Comparison of ENCODE assay signal across 12 cellular contexts in genomic region chr7:90345016-90345415, GRCh38. TPM values are rescaled to one million over a fixed set of nuclear protein-coding genes. Genes with fewer than 3 reads are reported as not detected.
DNase-seq lines count a peak whose midpoint lies in the region; ATAC-seq and TF ChIP-seq lines count a peak whose summit lies in the region.
"Had no signal": no experiment of that assay in that cellular context is flagged by ENCODE, and none has a peak within 500 bp of the region (broad histone marks: within the 10 kb centered on the region; RNA-seq: fewer than 3 reads in every experiment).

No MANE protein-coding gene starts in this region.

- H2AFZ ChIP-seq in SK-N-SH (ENCODE audit: low read depth) = peak overlapping the region; percentile 100

- peaks cover 35% of the 10 kb centered on the region for H3K79me2 ChIP-seq in SK-N-SH (ENCODE audit: insufficient read depth)

- DNase-seq in SK-N-SH (no peak), WTC11 (ENCODE audit: low spot score) (no peak), foreskin keratinocyte (no peak), NCI-H526 treated with DMSO at 0.1 percent for 48 hours (lab: John Stamatoyannopoulos, UW) (no peak)
- no peak for DNase-seq in activated effector memory CD4-positive, alpha-beta T cell treated with anti-CD3 and anti-CD28 coated beads, Interleukin-2, amount 50 U/mL, for 16 hours
- DNase-seq: 8988T, NCI-H446 treated with DMSO at 0.1 percent for 48 hours had no signal

- H3K9ac ChIP-seq in SK-N-SH (peak overlapping the region; percentile 91; the same call in 1 of the 2 replicates), skeletal muscle satellite cell (ENCODE audit: low read depth, low read length) (no peak overlapping the region)

- H3K4me1 Mint-ChIP-seq in WTC11 = peaks cover 9% of the 10 kb centered on the region

- peak overlapping the region; percentile 91 for H3K4me3 Mint-ChIP-seq in WTC11

- peaks cover 7 to 15% of the 10 kb centered on the region in 2 experiments; a peak in 3 of 4 replicates for H3K4me1 ChIP-seq in SK-N-SH (ENCODE audit: control insufficient read depth in 1 of 2, insufficient read depth in 2 of 2, low read depth in 1 of 2, low read length in 1 of 2)
- peaks cover 7% of the 10 kb centered on the region for H3K4me1 ChIP-seq in foreskin keratinocyte
- peaks cover 12% of the 10 kb centered on the region for H3K4me1 ChIP-seq in skeletal muscle satellite cell (ENCODE audit: control insufficient read depth, insufficient read depth, low read length)

- H3K9me3 ChIP-seq in SK-N-SH = no peaks in the 10 kb centered on the region
- no peaks in the 10 kb centered on the region for H3K9me3 ChIP-seq in skeletal muscle satellite cell (replicated peaks; ENCODE audit: low read length)

- H3K4me3 ChIP-seq in SK-N-SH (ENCODE audit: low read depth in 2 of 2, low read length in 1 of 2) = no peak overlapping the region
- peak overlapping the region; percentile 82 for H3K4me3 ChIP-seq in skeletal muscle satellite cell (ENCODE audit: low read length)

- ATAC-seq in SK-N-SH treated with all-trans-retinoic acid at 6 μM for 48 hours (no peak), WTC11 (no peak), foreskin keratinocyte (no peak), GM21515 (IDR thresholded peaks at IDR 0.05; ENCODE audit: unreplicated experiment) (no peak)

- TF ChIP-seq CTCF in SK-N-SH (IDR thresholded peaks at IDR 0.05) = no peak
- TF ChIP-seq CTCF in WTC11 (IDR thresholded peaks at IDR 0.05) = no peak
- no peak for TF ChIP-seq CTCF in foreskin keratinocyte (conservative IDR thresholded peaks at IDR 0.05)

- CTCF ChIA-PET in SK-N-SH (lab: Yijun Ruan, JAX) (interaction anchor here (0.6 to 2.1 kb wide), 9 partner anchors 9 to 406 kb away, joined by 3 to 11 read pairs (median 5); partner anchors contain the start of genes CLDN12, FAM237B and STEAP2), WTC11 (lab: Charles Lee) (interaction anchor here (1.1 to 1.7 kb wide), 3 partner anchors 83 to 133 kb away, joined by 3 to 15 read pairs (median 5); partner anchors contain the start of gene STEAP2)

- H3K27me3 ChIP-seq in SK-N-SH (ENCODE audit: insufficient read depth) (no peaks in the 10 kb centered on the region), foreskin keratinocyte (no peaks in the 10 kb centered on the region), skeletal muscle satellite cell (ENCODE audit: control insufficient read depth, insufficient read depth, low read length) (no peaks in the 10 kb centered on the region)

- H3K36me3 ChIP-seq in SK-N-SH (replicated peaks in 1 of 2; ENCODE audit: control insufficient read depth in 1 of 2, insufficient read depth in 2 of 2, low read length in 1 of 2) (peaks cover 0 to 4% of the 10 kb centered on the region in 2 experiments), skeletal muscle satellite cell (ENCODE audit: insufficient read depth, low read length) (no peaks in the 10 kb centered on the region)

- H3K36me3 Mint-ChIP-seq in WTC11 = no peaks in the 10 kb centered on the region

- H3K4me2 ChIP-seq in SK-N-SH = peak overlapping the region; percentile 84; the same call in 1 of the 2 replicates
- H3K4me2 ChIP-seq in skeletal muscle satellite cell (ENCODE audit: low read length) = peak overlapping the region; percentile 88

- POLR2A ChIA-PET in SK-N-SH (lab: Yijun Ruan, JAX) (interaction anchor here (0.7 to 0.9 kb wide), 3 partner anchors 33 to 1901 kb away, joined by 3 to 4 read pairs (median 4); partner anchors contain the start of genes ANKIB1 and KRIT1), WTC11 (lab: Charles Lee) (interaction anchor here (1.3 kb wide), 1 partner anchor 133 kb away, joined by 5 read pairs; the partner anchor contains the start of gene STEAP2)

- TF ChIP-seq RAD21 in SK-N-SH (IDR thresholded peaks at IDR 0.05; ENCODE audit: low read length) = no peak

- peaks cover 6% of the 10 kb centered on the region for H3F3A ChIP-seq in SK-N-SH (replicated peaks; ENCODE audit: insufficient read depth)

- H4K20me1 ChIP-seq in SK-N-SH (ENCODE audit: insufficient read depth) = no peaks in the 10 kb centered on the region

- H3K9me3 Mint-ChIP-seq in WTC11 = no peaks in the 10 kb centered on the region

- no peak for TF ChIP-seq EP300 in SK-N-SH (IDR thresholded peaks at IDR 0.05; ENCODE audit: borderline replicate concordance in 1 of 2, low read depth in 1 of 2, low read length in 1 of 2)

- no peaks in the 10 kb centered on the region for H3K27me3 Mint-ChIP-seq in WTC11 (ENCODE audit: low read depth)

- H3K27ac ChIP-seq in SK-N-SH (ENCODE audit: low read depth in 2 of 2, low read length in 1 of 2) (peak overlapping the region in 1 of 2 experiments; percentile 1; a peak in 2 of 4 replicates), foreskin keratinocyte (peak overlapping the region; percentile 8)

- no peaks in the 10 kb centered on the region for H3K9me2 ChIP-seq in SK-N-SH

- 0 out of 2 replicates have a peak overlapping the region, but pooled peaks have one; percentile 73 for H3K27ac Mint-ChIP-seq in WTC11

TF ChIP-seq in SK-N-SH, 30 proteins besides CTCF, POLR2A, EP300 and RAD21:
- TF ChIP-seq SIN3A (IDR thresholded peaks at IDR 0.05; ENCODE audit: borderline replicate concordance, low read depth, low read length) (no peak), RCOR1 (IDR thresholded peaks at IDR 0.05; ENCODE audit: low read length) (peak; percentile 36; the same call in 1 of the 2 replicates), GATA2 (CRISPR knock-in tag; IDR thresholded peaks at IDR 0.05) (peak; percentile 59)
TF ChIP-seq in SK-N-SH: peak in this region for 2.

TF ChIP-seq in SK-N-SH treated with all-trans-retinoic acid at 6 μM for 48 hours, 23 proteins besides CTCF, POLR2A, EP300 and RAD21 (continues in another document):
- no peak for TF ChIP-seq RARB (CRISPR knock-in tag; IDR thresholded peaks at IDR 0.05)
- no peak for TF ChIP-seq CSDC2 (CRISPR knock-in tag; IDR thresholded peaks at IDR 0.05)
- TF ChIP-seq TCF4 (CRISPR knock-in tag; IDR thresholded peaks at IDR 0.05; ENCODE audit: borderline replicate concordance) = no peak
- TF ChIP-seq CREB5 (CRISPR knock-in tag; IDR thresholded peaks at IDR 0.05; ENCODE audit: low read depth) = no peak
- TF ChIP-seq ZNF565 (CRISPR knock-in tag; conservative IDR thresholded peaks at IDR 0.05; ENCODE audit: low read depth) = no peak

TF ChIP-seq in WTC11, 78 proteins besides CTCF, POLR2A, EP300 and RAD21 (continues in another document):
- TF ChIP-seq IRF1 (CRISPR knock-in tag; IDR thresholded peaks at IDR 0.05) (no peak), ZNF138 (CRISPR knock-in tag; conservative IDR thresholded peaks at IDR 0.05) (no peak), EMX1 (CRISPR knock-in tag; IDR thresholded peaks at IDR 0.05) (no peak), ZBTB43 (CRISPR knock-in tag; IDR thresholded peaks at IDR 0.05) (no peak), NR3C1 (CRISPR knock-in tag; conservative IDR thresholded peaks at IDR 0.05; ENCODE audit: low read depth) (no peak), NFATC4 (CRISPR knock-in tag; IDR thresholded peaks at IDR 0.05) (no peak)
- TF ChIP-seq, protein P1, sequence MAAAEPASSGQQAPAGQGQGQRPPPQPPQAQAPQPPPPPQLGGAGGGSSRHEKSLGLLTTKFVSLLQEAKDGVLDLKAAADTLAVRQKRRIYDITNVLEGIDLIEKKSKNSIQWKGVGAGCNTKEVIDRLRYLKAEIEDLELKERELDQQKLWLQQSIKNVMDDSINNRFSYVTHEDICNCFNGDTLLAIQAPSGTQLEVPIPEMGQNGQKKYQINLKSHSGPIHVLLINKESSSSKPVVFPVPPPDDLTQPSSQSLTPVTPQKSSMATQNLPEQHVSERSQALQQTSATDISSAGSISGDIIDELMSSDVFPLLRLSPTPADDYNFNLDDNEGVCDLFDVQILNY (CRISPR knock-in tag; IDR thresholded peaks at IDR 0.05) = no peak

RNA-seq across cellular contexts. Expression of gene GTPBP10, which starts 1.5 kb away (rescaled TPM):
- 8.5 and 10.9 TPM in 2 replicates for polyA plus RNA-seq in SK-N-SH (2012; rRNA removed)
- 14.6 and 24.2 TPM in 2 replicates for polyA plus RNA-seq in SK-N-SH (2012; cell fraction: cytosol; rRNA removed)
- polyA plus RNA-seq in SK-N-SH (2012; cell fraction: nucleus; rRNA removed) = 6.2 and 11.9 TPM in 2 replicates
- 18.5 to 20.1 TPM (median 19.6 TPM) in 3 replicates for total RNA-seq in WTC11 (2021)
- total RNA-seq in foreskin keratinocyte = 17.9 and 21.5 TPM in 2 replicates
- 13.7 and 16.4 TPM in 2 replicates for polyA plus RNA-seq in foreskin keratinocyte
- 17.5 and 35.2 TPM in 2 replicates for total RNA-seq in skeletal muscle satellite cell (2012; rRNA removed)

RNA-seq across cellular contexts. Expression of gene FAM237B, which starts 23.9 kb away (rescaled TPM):
- polyA plus RNA-seq in SK-N-SH (2012; rRNA removed) = 0.02 and 0.03 TPM in 2 replicates
- 0.04 and 0.05 TPM in 2 replicates for polyA plus RNA-seq in SK-N-SH (2012; cell fraction: cytosol; rRNA removed)
- polyA plus RNA-seq in SK-N-SH (2012; cell fraction: nucleus; rRNA removed) = 0.08 and 0.12 TPM in 2 replicates
- not detected in 3 replicates for total RNA-seq in WTC11 (2021)
- total RNA-seq in foreskin keratinocyte = not detected in 2 replicates
- not detected in 2 replicates for polyA plus RNA-seq in foreskin keratinocyte
- total RNA-seq in skeletal muscle satellite cell (2012; rRNA removed) = 0.22 and 0.25 TPM in 2 replicates
- total RNA-seq: lower leg skin had no signal
- polyA plus RNA-seq: thymus had no signal

RNA-seq across cellular contexts. Expression of gene CLDN12, which starts 58.2 kb away (rescaled TPM):
- polyA plus RNA-seq in SK-N-SH (2012; rRNA removed) = 65.7 and 90.3 TPM in 2 replicates
- polyA plus RNA-seq in SK-N-SH (2012; cell fraction: cytosol; rRNA removed) = 49.2 and 59.1 TPM in 2 replicates
- polyA plus RNA-seq in SK-N-SH (2012; cell fraction: nucleus; rRNA removed) = 144 and 145 TPM in 2 replicates
- 39.4 to 47.5 TPM (median 44.1 TPM) in 3 replicates for total RNA-seq in WTC11 (2021)
- 31.3 and 35.1 TPM in 2 replicates for total RNA-seq in foreskin keratinocyte
- polyA plus RNA-seq in foreskin keratinocyte = 11.0 and 12.1 TPM in 2 replicates
- total RNA-seq in skeletal muscle satellite cell (2012; rRNA removed) = 37.6 and 46.1 TPM in 2 replicates
